1 cellular context compared by ENCODE assay signal in the genomic region with DNA sequence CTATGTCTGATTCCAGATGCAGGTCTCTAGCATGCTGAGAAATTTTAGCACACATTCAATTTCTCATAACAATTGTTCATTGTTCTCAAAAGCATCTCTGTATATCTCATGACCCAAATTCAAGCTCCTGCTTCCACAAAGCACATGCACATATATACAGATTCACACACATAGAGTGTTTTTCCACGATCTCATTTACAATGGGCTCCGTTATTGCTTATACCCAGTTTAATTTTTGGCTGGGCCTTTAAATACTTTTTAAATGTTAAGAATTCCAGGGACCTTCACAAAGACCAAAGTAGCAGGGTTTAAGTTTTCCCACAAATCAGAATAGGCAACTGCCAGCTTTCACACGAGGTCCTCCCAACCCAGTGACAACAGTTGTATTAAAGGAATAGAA.
TF ChIP-seq lines count a peak whose summit lies in the region.

No MANE protein-coding gene starts in this region.

TF ChIP-seq in GM23338, 12 proteins besides CTCF, POLR2A, EP300 and RAD21:
- TF ChIP-seq CREB1 (CRISPR knock-in tag; IDR thresholded peaks at IDR 0.05; ENCODE audit: low read depth): no peak
- TF ChIP-seq, protein P1, sequence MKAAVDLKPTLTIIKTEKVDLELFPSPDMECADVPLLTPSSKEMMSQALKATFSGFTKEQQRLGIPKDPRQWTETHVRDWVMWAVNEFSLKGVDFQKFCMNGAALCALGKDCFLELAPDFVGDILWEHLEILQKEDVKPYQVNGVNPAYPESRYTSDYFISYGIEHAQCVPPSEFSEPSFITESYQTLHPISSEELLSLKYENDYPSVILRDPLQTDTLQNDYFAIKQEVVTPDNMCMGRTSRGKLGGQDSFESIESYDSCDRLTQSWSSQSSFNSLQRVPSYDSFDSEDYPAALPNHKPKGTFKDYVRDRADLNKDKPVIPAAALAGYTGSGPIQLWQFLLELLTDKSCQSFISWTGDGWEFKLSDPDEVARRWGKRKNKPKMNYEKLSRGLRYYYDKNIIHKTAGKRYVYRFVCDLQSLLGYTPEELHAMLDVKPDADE (IDR thresholded peaks at IDR 0.05): no peak
- no peak for TF ChIP-seq NANOG (IDR thresholded peaks at IDR 0.05; ENCODE audit: borderline replicate concordance)
- no peak for TF ChIP-seq EZH2 (IDR thresholded peaks at IDR 0.05; ENCODE audit: low read depth, unreplicated experiment)
- no peak for TF ChIP-seq STAT1 (IDR thresholded peaks at IDR 0.05; ENCODE audit: unreplicated experiment)
- no peak for TF ChIP-seq JUNB (IDR thresholded peaks at IDR 0.05; ENCODE audit: unreplicated experiment)
- no peak for TF ChIP-seq POLR2AphosphoS5 (IDR thresholded peaks at IDR 0.05; ENCODE audit: low read depth)
- no peak for TF ChIP-seq ZNF331 (CRISPR knock-in tag; IDR thresholded peaks at IDR 0.05; ENCODE audit: low read depth)
- TF ChIP-seq, protein P2, sequence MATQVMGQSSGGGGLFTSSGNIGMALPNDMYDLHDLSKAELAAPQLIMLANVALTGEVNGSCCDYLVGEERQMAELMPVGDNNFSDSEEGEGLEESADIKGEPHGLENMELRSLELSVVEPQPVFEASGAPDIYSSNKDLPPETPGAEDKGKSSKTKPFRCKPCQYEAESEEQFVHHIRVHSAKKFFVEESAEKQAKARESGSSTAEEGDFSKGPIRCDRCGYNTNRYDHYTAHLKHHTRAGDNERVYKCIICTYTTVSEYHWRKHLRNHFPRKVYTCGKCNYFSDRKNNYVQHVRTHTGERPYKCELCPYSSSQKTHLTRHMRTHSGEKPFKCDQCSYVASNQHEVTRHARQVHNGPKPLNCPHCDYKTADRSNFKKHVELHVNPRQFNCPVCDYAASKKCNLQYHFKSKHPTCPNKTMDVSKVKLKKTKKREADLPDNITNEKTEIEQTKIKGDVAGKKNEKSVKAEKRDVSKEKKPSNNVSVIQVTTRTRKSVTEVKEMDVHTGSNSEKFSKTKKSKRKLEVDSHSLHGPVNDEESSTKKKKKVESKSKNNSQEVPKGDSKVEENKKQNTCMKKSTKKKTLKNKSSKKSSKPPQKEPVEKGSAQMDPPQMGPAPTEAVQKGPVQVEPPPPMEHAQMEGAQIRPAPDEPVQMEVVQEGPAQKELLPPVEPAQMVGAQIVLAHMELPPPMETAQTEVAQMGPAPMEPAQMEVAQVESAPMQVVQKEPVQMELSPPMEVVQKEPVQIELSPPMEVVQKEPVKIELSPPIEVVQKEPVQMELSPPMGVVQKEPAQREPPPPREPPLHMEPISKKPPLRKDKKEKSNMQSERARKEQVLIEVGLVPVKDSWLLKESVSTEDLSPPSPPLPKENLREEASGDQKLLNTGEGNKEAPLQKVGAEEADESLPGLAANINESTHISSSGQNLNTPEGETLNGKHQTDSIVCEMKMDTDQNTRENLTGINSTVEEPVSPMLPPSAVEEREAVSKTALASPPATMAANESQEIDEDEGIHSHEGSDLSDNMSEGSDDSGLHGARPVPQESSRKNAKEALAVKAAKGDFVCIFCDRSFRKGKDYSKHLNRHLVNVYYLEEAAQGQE (IDR thresholded peaks at IDR 0.05; ENCODE audit: unreplicated experiment): no peak
- TF ChIP-seq ZNF114 (CRISPR knock-in tag; IDR thresholded peaks at IDR 0.05): no peak
- TF ChIP-seq EZH2phosphoT487 (IDR thresholded peaks at IDR 0.05; ENCODE audit: unreplicated experiment): no peak
- TF ChIP-seq, protein P3, sequence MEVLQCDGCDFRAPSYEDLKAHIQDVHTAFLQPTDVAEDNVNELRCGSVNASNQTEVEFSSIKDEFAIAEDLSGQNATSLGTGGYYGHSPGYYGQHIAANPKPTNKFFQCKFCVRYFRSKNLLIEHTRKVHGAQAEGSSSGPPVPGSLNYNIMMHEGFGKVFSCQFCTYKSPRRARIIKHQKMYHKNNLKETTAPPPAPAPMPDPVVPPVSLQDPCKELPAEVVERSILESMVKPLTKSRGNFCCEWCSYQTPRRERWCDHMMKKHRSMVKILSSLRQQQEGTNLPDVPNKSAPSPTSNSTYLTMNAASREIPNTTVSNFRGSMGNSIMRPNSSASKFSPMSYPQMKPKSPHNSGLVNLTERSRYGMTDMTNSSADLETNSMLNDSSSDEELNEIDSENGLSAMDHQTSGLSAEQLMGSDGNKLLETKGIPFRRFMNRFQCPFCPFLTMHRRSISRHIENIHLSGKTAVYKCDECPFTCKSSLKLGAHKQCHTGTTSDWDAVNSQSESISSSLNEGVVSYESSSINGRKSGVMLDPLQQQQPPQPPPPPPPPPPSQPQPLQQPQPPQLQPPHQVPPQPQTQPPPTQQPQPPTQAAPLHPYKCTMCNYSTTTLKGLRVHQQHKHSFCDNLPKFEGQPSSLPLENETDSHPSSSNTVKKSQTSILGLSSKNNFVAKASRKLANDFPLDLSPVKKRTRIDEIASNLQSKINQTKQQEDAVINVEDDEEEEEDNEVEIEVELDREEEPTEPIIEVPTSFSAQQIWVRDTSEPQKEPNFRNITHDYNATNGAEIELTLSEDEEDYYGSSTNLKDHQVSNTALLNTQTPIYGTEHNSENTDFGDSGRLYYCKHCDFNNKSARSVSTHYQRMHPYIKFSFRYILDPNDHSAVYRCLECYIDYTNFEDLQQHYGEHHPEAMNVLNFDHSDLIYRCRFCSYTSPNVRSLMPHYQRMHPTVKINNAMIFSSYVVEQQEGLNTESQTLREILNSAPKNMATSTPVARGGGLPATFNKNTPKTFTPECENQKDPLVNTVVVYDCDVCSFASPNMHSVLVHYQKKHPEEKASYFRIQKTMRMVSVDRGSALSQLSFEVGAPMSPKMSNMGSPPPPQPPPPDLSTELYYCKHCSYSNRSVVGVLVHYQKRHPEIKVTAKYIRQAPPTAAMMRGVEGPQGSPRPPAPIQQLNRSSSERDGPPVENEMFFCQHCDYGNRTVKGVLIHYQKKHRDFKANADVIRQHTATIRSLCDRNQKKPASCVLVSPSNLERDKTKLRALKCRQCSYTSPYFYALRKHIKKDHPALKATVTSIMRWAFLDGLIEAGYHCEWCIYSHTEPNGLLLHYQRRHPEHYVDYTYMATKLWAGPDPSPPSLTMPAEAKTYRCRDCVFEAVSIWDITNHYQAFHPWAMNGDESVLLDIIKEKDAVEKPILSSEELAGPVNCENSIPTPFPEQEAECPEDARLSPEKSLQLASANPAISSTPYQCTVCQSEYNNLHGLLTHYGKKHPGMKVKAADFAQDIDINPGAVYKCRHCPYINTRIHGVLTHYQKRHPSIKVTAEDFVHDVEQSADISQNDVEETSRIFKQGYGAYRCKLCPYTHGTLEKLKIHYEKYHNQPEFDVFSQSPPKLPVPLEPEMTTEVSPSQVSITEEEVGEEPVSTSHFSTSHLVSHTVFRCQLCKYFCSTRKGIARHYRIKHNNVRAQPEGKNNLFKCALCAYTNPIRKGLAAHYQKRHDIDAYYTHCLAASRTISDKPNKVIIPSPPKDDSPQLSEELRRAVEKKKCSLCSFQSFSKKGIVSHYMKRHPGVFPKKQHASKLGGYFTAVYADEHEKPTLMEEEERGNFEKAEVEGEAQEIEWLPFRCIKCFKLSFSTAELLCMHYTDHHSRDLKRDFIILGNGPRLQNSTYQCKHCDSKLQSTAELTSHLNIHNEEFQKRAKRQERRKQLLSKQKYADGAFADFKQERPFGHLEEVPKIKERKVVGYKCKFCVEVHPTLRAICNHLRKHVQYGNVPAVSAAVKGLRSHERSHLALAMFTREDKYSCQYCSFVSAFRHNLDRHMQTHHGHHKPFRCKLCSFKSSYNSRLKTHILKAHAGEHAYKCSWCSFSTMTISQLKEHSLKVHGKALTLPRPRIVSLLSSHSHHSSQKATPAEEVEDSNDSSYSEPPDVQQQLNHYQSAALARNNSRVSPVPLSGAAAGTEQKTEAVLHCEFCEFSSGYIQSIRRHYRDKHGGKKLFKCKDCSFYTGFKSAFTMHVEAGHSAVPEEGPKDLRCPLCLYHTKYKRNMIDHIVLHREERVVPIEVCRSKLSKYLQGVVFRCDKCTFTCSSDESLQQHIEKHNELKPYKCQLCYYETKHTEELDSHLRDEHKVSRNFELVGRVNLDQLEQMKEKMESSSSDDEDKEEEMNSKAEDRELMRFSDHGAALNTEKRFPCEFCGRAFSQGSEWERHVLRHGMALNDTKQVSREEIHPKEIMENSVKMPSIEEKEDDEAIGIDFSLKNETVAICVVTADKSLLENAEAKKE (CRISPR knock-in tag; IDR thresholded peaks at IDR 0.05): no peak
